ENCODE assay signal across 10 cellular contexts in the genomic region with DNA sequence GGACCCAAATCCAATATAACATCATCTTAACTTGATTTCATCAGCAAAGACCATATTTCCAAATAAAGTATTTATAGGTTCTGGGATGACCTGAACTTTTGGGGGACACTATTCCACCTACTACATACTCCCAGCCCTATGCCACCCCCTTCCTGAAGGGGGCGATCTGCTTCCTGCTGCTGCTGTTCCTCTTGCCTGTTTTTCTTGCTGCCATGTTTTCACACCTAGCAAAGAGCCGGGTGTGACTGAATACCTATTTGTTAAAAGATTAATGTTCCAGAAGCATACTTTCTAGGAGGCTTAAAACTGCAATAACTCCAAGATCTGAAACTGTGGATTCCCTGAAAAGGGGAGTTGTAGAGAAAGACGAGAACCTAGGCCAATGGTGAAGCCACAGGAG.
DNase-seq lines count a peak whose midpoint lies in the region; ATAC-seq and TF ChIP-seq lines count a peak whose summit lies in the region.
"Had no signal": no experiment of that assay in that cellular context is flagged by ENCODE, and none has a peak within 500 bp of the region (broad histone marks: within the 10 kb centered on the region; RNA-seq: fewer than 3 reads in every experiment).

No MANE protein-coding gene starts in this region.

- intact Hi-C loops in Panc1 (cut with micrococcal nuclease; ENCODE audit: unreplicated experiment) (loop anchor here (5.0 kb wide), 1 partner anchor 116 kb away; no protein-coding TSS in a partner anchor), vagina (cut with DNase I) (no loop called here)

- TF ChIP-seq POLR2A in Peyer's patch (IDR thresholded peaks at IDR 0.05) (no peak), vagina (IDR thresholded peaks at IDR 0.05) (no peak)

- TF ChIP-seq CTCF in C4-2B (conservative IDR thresholded peaks at IDR 0.05) (peak; percentile 42), GM10266 (IDR thresholded peaks at IDR 0.05; ENCODE audit: control insufficient read depth, insufficient read depth, low read depth, missing control alignments) (peak; percentile 15), Panc1 (IDR thresholded peaks at IDR 0.05) (peak; percentile 45), fibroblast of the aortic adventitia (IDR thresholded peaks at IDR 0.05; ENCODE audit: insufficient read depth, low read length) (peak; percentile 6), Peyer's patch (IDR thresholded peaks at IDR 0.05) (no peak), vagina (IDR thresholded peaks at IDR 0.05) (no peak)

- no peaks in the 10 kb centered on the region for H3K4me1 ChIP-seq in Panc1 (ENCODE audit: control insufficient read depth, insufficient read depth, low read length)
- H3K4me1 ChIP-seq in Peyer's patch, result no peaks in the 10 kb centered on the region
- peaks cover 9% of the 10 kb centered on the region for H3K4me1 ChIP-seq in vagina
- H3K4me1 ChIP-seq: SJSA1 had no signal

- H3K9me3 ChIP-seq in Panc1 (ENCODE audit: control insufficient read depth, insufficient read depth, low read depth, low read length), result no peaks in the 10 kb centered on the region
- no peaks in the 10 kb centered on the region for H3K9me3 ChIP-seq in Peyer's patch
- H3K9me3 ChIP-seq in vagina, result no peaks in the 10 kb centered on the region
- H3K9me3 ChIP-seq: esophagus muscularis mucosa, SJSA1 had no signal

- H3K27me3 ChIP-seq in Panc1 (ENCODE audit: control insufficient read depth, insufficient read depth, low read length), result peaks cover 2% of the 10 kb centered on the region; the same call in 1 of the 2 replicates
- no peaks in the 10 kb centered on the region for H3K27me3 ChIP-seq in Peyer's patch
- no peaks in the 10 kb centered on the region for H3K27me3 ChIP-seq in vagina
- H3K27me3 ChIP-seq: esophagus muscularis mucosa, SJSA1 had no signal

- H3K36me3 ChIP-seq in Panc1 (ENCODE audit: control insufficient read depth, insufficient read depth, low read length), result no peaks in the 10 kb centered on the region
- no peaks in the 10 kb centered on the region for H3K36me3 ChIP-seq in Peyer's patch
- H3K36me3 ChIP-seq in vagina, result no peaks in the 10 kb centered on the region
- H3K36me3 ChIP-seq: esophagus muscularis mucosa, SJSA1 had no signal

- ATAC-seq in Panc1, result no peak
- ATAC-seq in GM18520 (IDR thresholded peaks at IDR 0.05; ENCODE audit: unreplicated experiment), result no peak

- no TSS peak for BruUV-seq in Panc1 (replicated peaks; lab: Mats Ljungman, UMichigan)

- CTCF ChIA-PET in Panc1 (lab: Charles Lee), result no interaction called here

- H3K27ac ChIP-seq in C4-2B (no peak overlapping the region), Panc1 (ENCODE audit: low read length) (no peak overlapping the region), Peyer's patch (no peak overlapping the region), vagina (no peak overlapping the region)
- H3K27ac ChIP-seq: esophagus muscularis mucosa, SJSA1 had no signal

- H3K4me3 ChIP-seq in Panc1 (ENCODE audit: low read depth in 2 of 2, low read length in 2 of 2) (no peak overlapping the region), fibroblast of the aortic adventitia (ENCODE audit: low read depth, low read length) (no peak overlapping the region), Peyer's patch (no peak overlapping the region), vagina (no peak overlapping the region)
- H3K4me3 ChIP-seq: esophagus muscularis mucosa, SJSA1 had no signal

- DNase-seq in GM10266 (ENCODE audit: extremely low spot score), result no peak
- DNase-seq in Panc1 (ENCODE audit: low read depth, low spot score), result no peak
- DNase-seq in fibroblast of the aortic adventitia (ENCODE audit: low read depth), result no peak
- DNase-seq in Peyer's patch, result no peak
- DNase-seq in activated CD4-positive, CD25-positive, alpha-beta regulatory T cell treated with anti-CD3 and anti-CD28 coated beads, Interleukin-2, amount 50 U/mL, for 72 hours, result no peak
- no peak for DNase-seq in vagina (ENCODE audit: extremely low spot score in 2 of 2)

- POLR2A ChIA-PET in Panc1 (lab: Charles Lee), result no interaction called here

- in situ Hi-C loops in Panc1 (cut with HindIII; ENCODE audit: low pct_unique_long_range_greater_than_20kb, low sequenced_read_pairs), result no loop called here

Comparison
In these comparisons a context has a peak if more than half of its experiments do, and no peak if none do; other contexts are left out.
1. CTCF ChIP-seq: peak in C4-2B (single experiment), GM10266 (single experiment), Panc1 (single experiment) and fibroblast of the aortic adventitia (single experiment); none in Peyer's patch (0 of 6) and vagina (0 of 3).